19 cellular contexts compared by ENCODE assay signal in genomic region chr21:45899317-45900033, GRCh38.
"Had no signal": no experiment of that assay in that cellular context is flagged by ENCODE, and none has a peak within 500 bp of the region (broad histone marks: within the 10 kb centered on the region; RNA-seq: fewer than 3 reads in every experiment).

No MANE protein-coding gene starts in this region.

- H3K36me3 Mint-ChIP-seq: activated naive CD8-positive, alpha-beta T cell treated with anti-CD3 and anti-CD28 coated beads, Interleukin-2, amount 10 ng/mL, durations not matched to agents 7 days and 5 days; neural progenitor cell had no signal

- ATAC-seq: foreskin keratinocyte, mucosa of descending colon, upper lobe of right lung had no signal

- H3K27ac ChIP-seq: foreskin keratinocyte, neural progenitor cell, thoracic aorta, upper lobe of right lung had no signal

- H3K9me3 ChIP-seq: mucosa of descending colon, thoracic aorta, upper lobe of right lung had no signal

- H3K9ac ChIP-seq: neural progenitor cell had no signal

- H3K36me3 ChIP-seq: neural progenitor cell, thoracic aorta, upper lobe of right lung had no signal

- H3K27me3 ChIP-seq: neural progenitor cell, upper lobe of right lung had no signal

- H3K4me3 ChIP-seq: mucosa of descending colon, neural progenitor cell, thoracic aorta, upper lobe of right lung had no signal

- H3K4me2 ChIP-seq: neural progenitor cell had no signal

- DNase-seq: activated CD4-positive, alpha-beta T cell treated with anti-CD3 and anti-CD28 coated beads for 1 hour; activated CD4-positive, alpha-beta T cell treated with anti-CD3 and anti-CD28 coated beads, Interleukin-2, amount 50 U/mL, for 4 hours; activated effector memory CD4-positive, alpha-beta T cell treated with Interleukin-2 at 50 U/mL for 16 hours; activated naive CD4-positive, alpha-beta T cell treated with anti-CD3 and anti-CD28 coated beads for 36 hours; activated naive CD8-positive, alpha-beta T cell treated with anti-CD3 and anti-CD28 coated beads, Interleukin-2, amount 10 ng/mL, durations not matched to agents 7 days and 5 days; activated T-cell treated with anti-CD3 and anti-CD28 coated beads, Interleukin-2, amount 50 U/mL, for 48 hours; amniotic stem cell; dermis blood vessel endothelial cell; effector memory CD4-positive, alpha-beta T cell; foreskin keratinocyte; kidney glomerular epithelial cell; mesendoderm; stimulated activated CD4-positive, alpha-beta T cell treated with anti-CD3 and anti-CD28 coated beads, Interleukin-4, amount 100 ng/mL, for 24 hours; stimulated activated naive CD4-positive, alpha-beta T cell treated with Interleukin-2 at 50 U/mL for 16 hours; T-helper 1 cell; upper lobe of right lung had no signal

- H2AFZ ChIP-seq: neural progenitor cell had no signal

- H3K4me1 Mint-ChIP-seq: activated naive CD8-positive, alpha-beta T cell treated with anti-CD3 and anti-CD28 coated beads, Interleukin-2, amount 10 ng/mL, durations not matched to agents 7 days and 5 days had no signal

- H3K4me3 Mint-ChIP-seq: activated naive CD4-positive, alpha-beta T cell treated with anti-CD3 and anti-CD28 coated beads for 36 hours; activated naive CD8-positive, alpha-beta T cell treated with anti-CD3 and anti-CD28 coated beads, Interleukin-2, amount 10 ng/mL, durations not matched to agents 7 days and 5 days; neural progenitor cell had no signal

- H3K4me1 ChIP-seq: foreskin keratinocyte, neural progenitor cell, upper lobe of right lung had no signal

- H3K27me3 Mint-ChIP-seq: activated naive CD8-positive, alpha-beta T cell treated with anti-CD3 and anti-CD28 coated beads, Interleukin-2, amount 10 ng/mL, durations not matched to agents 7 days and 5 days had no signal

- H3K27ac Mint-ChIP-seq: activated naive CD4-positive, alpha-beta T cell treated with anti-CD3 and anti-CD28 coated beads for 36 hours; activated naive CD8-positive, alpha-beta T cell treated with anti-CD3 and anti-CD28 coated beads, Interleukin-2, amount 10 ng/mL, durations not matched to agents 7 days and 5 days; neural progenitor cell had no signal

- H3K9me3 Mint-ChIP-seq: activated naive CD4-positive, alpha-beta T cell treated with anti-CD3 and anti-CD28 coated beads for 36 hours; activated naive CD8-positive, alpha-beta T cell treated with anti-CD3 and anti-CD28 coated beads, Interleukin-2, amount 10 ng/mL, durations not matched to agents 7 days and 5 days; neural progenitor cell had no signal
